33 cellular contexts compared by ENCODE assay signal in genomic region chr1:219560856-219561255, GRCh38. TPM values are rescaled to one million over a fixed set of nuclear protein-coding genes. Genes with fewer than 3 reads are reported as not detected.
"Had no signal": no experiment of that assay in that cellular context is flagged by ENCODE, and none has a peak within 500 bp of the region (broad histone marks: within the 10 kb centered on the region; RNA-seq: fewer than 3 reads in every experiment).

No MANE protein-coding gene starts in this region.

- H3K27ac Mint-ChIP-seq: activated CD4-positive, alpha-beta T cell treated with anti-CD3 and anti-CD28 coated beads, Interleukin-2, amount 10 ng/mL, durations not matched to agents 24 days and 14 days; activated CD8-positive, alpha-beta T cell treated with anti-CD3 and anti-CD28 coated beads for 36 hours; activated naive CD4-positive, alpha-beta T cell treated with anti-CD3 and anti-CD28 coated beads, Interleukin-2, amount 50 U/mL, for 24 hours; activated naive CD8-positive, alpha-beta T cell treated with anti-CD3 and anti-CD28 coated beads, Interleukin-2, amount 10 ng/mL, durations not matched to agents 7 days and 5 days; activated T-cell treated with anti-CD3 and anti-CD28 coated beads, Interleukin-2, amount 50 U/mL, for 72 hours; activated T-helper 17 cell treated with anti-CD3 and anti-CD28 coated beads, Interleukin-2, amount 50 U/mL, for 72 hours had no signal

- H3K4me3 Mint-ChIP-seq: activated CD4-positive, alpha-beta T cell treated with anti-CD3 and anti-CD28 coated beads, Interleukin-2, amount 10 ng/mL, durations not matched to agents 24 days and 14 days; activated CD8-positive, alpha-beta T cell treated with anti-CD3 and anti-CD28 coated beads for 36 hours; activated naive CD4-positive, alpha-beta T cell treated with anti-CD3 and anti-CD28 coated beads, Interleukin-2, amount 50 U/mL, for 24 hours; activated naive CD8-positive, alpha-beta T cell treated with anti-CD3 and anti-CD28 coated beads, Interleukin-2, amount 10 ng/mL, durations not matched to agents 7 days and 5 days; activated T-cell treated with anti-CD3 and anti-CD28 coated beads, Interleukin-2, amount 50 U/mL, for 72 hours; activated T-helper 17 cell treated with anti-CD3 and anti-CD28 coated beads, Interleukin-2, amount 50 U/mL, for 72 hours; brain had no signal

- H3K27me3 Mint-ChIP-seq: activated CD4-positive, alpha-beta T cell treated with anti-CD3 and anti-CD28 coated beads, Interleukin-2, amount 10 ng/mL, durations not matched to agents 24 days and 14 days; activated CD8-positive, alpha-beta T cell treated with anti-CD3 and anti-CD28 coated beads for 36 hours; activated naive CD4-positive, alpha-beta T cell treated with anti-CD3 and anti-CD28 coated beads, Interleukin-2, amount 50 U/mL, for 24 hours; activated naive CD8-positive, alpha-beta T cell treated with anti-CD3 and anti-CD28 coated beads, Interleukin-2, amount 10 ng/mL, durations not matched to agents 7 days and 5 days; activated T-helper 17 cell treated with anti-CD3 and anti-CD28 coated beads, Interleukin-2, amount 50 U/mL, for 72 hours had no signal

- H3K27ac ChIP-seq: adrenal gland, SJCRH30, SK-N-MC had no signal

- H3K4me1 ChIP-seq: adrenal gland had no signal

- ATAC-seq: activated CD8-positive, alpha-beta T cell treated with anti-CD3 and anti-CD28 coated beads for 36 hours; activated T-cell treated with anti-CD3 and anti-CD28 coated beads, Interleukin-2, amount 50 U/mL, for 72 hours; activated T-helper 17 cell treated with anti-CD3 and anti-CD28 coated beads, Interleukin-2, amount 50 U/mL, for 72 hours; Panc1 had no signal

- H3K36me3 ChIP-seq: adrenal gland, MG63, SJCRH30 had no signal

- H3K36me3 Mint-ChIP-seq: activated naive CD4-positive, alpha-beta T cell treated with anti-CD3 and anti-CD28 coated beads, Interleukin-2, amount 50 U/mL, for 24 hours; activated naive CD8-positive, alpha-beta T cell treated with anti-CD3 and anti-CD28 coated beads, Interleukin-2, amount 10 ng/mL, durations not matched to agents 7 days and 5 days; brain had no signal

- H3K9me3 Mint-ChIP-seq: activated CD4-positive, alpha-beta T cell treated with anti-CD3 and anti-CD28 coated beads, Interleukin-2, amount 10 ng/mL, durations not matched to agents 24 days and 14 days; activated CD8-positive, alpha-beta T cell treated with anti-CD3 and anti-CD28 coated beads for 36 hours; activated naive CD8-positive, alpha-beta T cell treated with anti-CD3 and anti-CD28 coated beads, Interleukin-2, amount 10 ng/mL, durations not matched to agents 7 days and 5 days; activated T-cell treated with anti-CD3 and anti-CD28 coated beads, Interleukin-2, amount 50 U/mL, for 72 hours; activated T-helper 17 cell treated with anti-CD3 and anti-CD28 coated beads, Interleukin-2, amount 50 U/mL, for 72 hours had no signal

- H3K9me3 ChIP-seq: adrenal gland, MG63, SJCRH30 had no signal

- H3K27me3 ChIP-seq: adrenal gland, MG63, SJCRH30 had no signal

- FAIRE-seq: astrocyte, bronchial epithelial cell had no signal

- H3K4me3 ChIP-seq: adrenal gland, MG63, SJCRH30, SK-N-MC had no signal

- DNase-seq: activated CD4-positive, alpha-beta T cell treated with anti-CD3 and anti-CD28 coated beads, Interleukin-2, amount 10 ng/mL, durations not matched to agents 24 days and 14 days; activated CD4-positive, alpha-beta T cell treated with anti-CD3 and anti-CD28 coated beads, Interleukin-2, amount 50 U/mL, for 4 hours; activated CD8-positive, alpha-beta T cell treated with anti-CD3 and anti-CD28 coated beads for 36 hours; activated effector memory CD4-positive, alpha-beta T cell treated with anti-CD3 and anti-CD28 coated beads, Interleukin-2, amount 50 U/mL, for 16 hours; activated naive CD4-positive, alpha-beta T cell; activated naive CD8-positive, alpha-beta T cell treated with anti-CD3 and anti-CD28 coated beads, Interleukin-2, amount 10 ng/mL, durations not matched to agents 7 days and 5 days; activated T-cell treated with anti-CD3 and anti-CD28 coated beads, Interleukin-2, amount 50 U/mL, for 1 hour; activated T-cell treated with anti-CD3 and anti-CD28 coated beads, Interleukin-2, amount 50 U/mL, for 72 hours; adrenal gland; caudate nucleus; Kasumi-1; KG1; MG63; NCI-H1048; NCI-H1105 treated with DMSO at 0.1 percent for 48 hours; NCI-H1436 treated with DMSO at 0.1 percent for 48 hours; NCI-H1694 treated with DMSO at 0.1 percent for 48 hours; NCI-H2029; NCI-H345; NCI-H524 treated with DMSO at 0.1 percent for 48 hours; SHP77; SJCRH30; T1000 had no signal

- H3K4me1 Mint-ChIP-seq: activated CD4-positive, alpha-beta T cell treated with anti-CD3 and anti-CD28 coated beads, Interleukin-2, amount 10 ng/mL, durations not matched to agents 24 days and 14 days; activated naive CD4-positive, alpha-beta T cell treated with anti-CD3 and anti-CD28 coated beads, Interleukin-2, amount 50 U/mL, for 24 hours; activated naive CD8-positive, alpha-beta T cell treated with anti-CD3 and anti-CD28 coated beads, Interleukin-2, amount 10 ng/mL, durations not matched to agents 7 days and 5 days; activated T-helper 17 cell treated with anti-CD3 and anti-CD28 coated beads, Interleukin-2, amount 50 U/mL, for 72 hours had no signal

RNA-seq across cellular contexts. Expression of gene ZC3H11B, which starts 52.0 kb away (rescaled TPM):
- total RNA-seq: activated CD4-positive, alpha-beta T cell treated with anti-CD3 and anti-CD28 coated beads, Interleukin-2, amount 10 ng/mL, durations not matched to agents 24 days and 14 days; activated CD8-positive, alpha-beta memory T cell treated with anti-CD3 and anti-CD28 coated beads for 36 hours; bronchial epithelial cell; NCI-H460; SJCRH30; T-helper 2 cell treated with Interferon-gamma antibody and Interleukin-4, amounts not matched to agents 100 ng/mL and 5 ng/mL, for 36 hours had no signal
